In the genomic region with DNA sequence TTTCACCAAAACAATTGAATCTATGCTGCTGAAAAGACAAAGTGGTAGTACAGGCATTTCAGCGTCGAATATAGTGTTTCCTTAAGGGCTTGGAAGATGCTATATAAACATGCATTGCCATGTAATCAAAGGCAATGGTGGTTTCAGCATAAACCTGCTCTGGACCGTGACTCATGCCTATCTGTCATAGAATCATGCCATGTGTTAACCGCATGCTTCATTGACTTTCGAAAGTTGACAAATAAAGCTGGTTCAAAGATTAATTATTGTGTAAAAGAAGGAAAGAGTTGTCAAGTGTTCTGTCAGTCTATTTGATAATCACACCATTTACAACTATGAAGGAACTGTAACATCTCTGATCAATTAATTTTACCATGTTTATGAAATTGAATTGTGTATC, we compare ENCODE assay signal across 24 cellular contexts.
DNase-seq lines count a peak whose midpoint lies in the region; FAIRE-seq and TF ChIP-seq lines count a peak whose summit lies in the region.
"Had no signal": no experiment of that assay in that cellular context is flagged by ENCODE, and none has a peak within 500 bp of the region (broad histone marks: within the 10 kb centered on the region; RNA-seq: fewer than 3 reads in every experiment).

No MANE protein-coding gene starts in this region.

- H3K9me3 Mint-ChIP-seq in MCF 10A (ENCODE audit: unreplicated experiment) = no peaks in the 10 kb centered on the region
- H3K9me3 Mint-ChIP-seq: activated B cell treated with CpG ODN at 0.5 μM for 24 hours; activated CD4-positive, alpha-beta memory T cell treated with anti-CD3 and anti-CD28 coated beads for 36 hours; activated naive CD8-positive, alpha-beta T cell treated with anti-CD3 and anti-CD28 coated beads, Interleukin-2, amount 10 ng/mL, durations not matched to agents 7 days and 5 days; natural killer cell treated with Interleukin-12 subunit alpha and Interleukin-12 subunit beta and Interleukin-15 and Interleukin-18, amount 100 ng/mL, for 72 hours had no signal

- H3K36me3 Mint-ChIP-seq in MCF 10A (ENCODE audit: insufficient read depth, unreplicated experiment) = no peaks in the 10 kb centered on the region
- H3K36me3 Mint-ChIP-seq: activated CD4-positive, alpha-beta memory T cell treated with anti-CD3 and anti-CD28 coated beads for 36 hours; activated naive CD8-positive, alpha-beta T cell treated with anti-CD3 and anti-CD28 coated beads, Interleukin-2, amount 10 ng/mL, durations not matched to agents 7 days and 5 days; mesothelial cell of epicardium; natural killer cell treated with Interleukin-12 subunit alpha and Interleukin-12 subunit beta and Interleukin-15 and Interleukin-18, amount 100 ng/mL, for 72 hours had no signal

- H3K79me2 ChIP-seq in fibroblast of lung (ENCODE audit: control insufficient read depth, insufficient read depth, low read length) = no peaks in the 10 kb centered on the region

- intact Hi-C loops in MCF 10A (cut with micrococcal nuclease) (no loop called here), breast epithelium (cut with DNase I; ENCODE audit: low total_unique reads) (no loop called here), vagina (cut with DNase I) (no loop called here)

- no peak overlapping the region for H3K4me3 ChIP-seq in breast epithelium
- no peak overlapping the region for H3K4me3 ChIP-seq in fibroblast of lung (replicated peaks in 1 of 4; ENCODE audit: control extremely low read depth in 1 of 4, insufficient read depth in 1 of 4, low read depth in 3 of 4, low read length in 4 of 4)
- no peak overlapping the region for H3K4me3 ChIP-seq in vagina
- H3K4me3 ChIP-seq: A549, ovary, right atrium auricular region, upper lobe of left lung had no signal

- POLR2A ChIA-PET in MCF 10A (lab: Yijun Ruan, JAX) = no interaction called here

- no peak overlapping the region for H3K9ac ChIP-seq in fibroblast of lung (ENCODE audit: insufficient read depth, low read length)

- no peaks in the 10 kb centered on the region for H3K36me3 ChIP-seq in breast epithelium
- H3K36me3 ChIP-seq in fibroblast of lung (ENCODE audit: control insufficient read depth, insufficient read depth, low read length) = no peaks in the 10 kb centered on the region
- no peaks in the 10 kb centered on the region for H3K36me3 ChIP-seq in vagina
- H3K36me3 ChIP-seq: BE2C, ovary, right atrium auricular region, upper lobe of left lung had no signal

- peaks cover 55% of the 10 kb centered on the region for H3K27me3 Mint-ChIP-seq in MCF 10A (ENCODE audit: insufficient read depth, unreplicated experiment)
- H3K27me3 Mint-ChIP-seq: activated B cell treated with CpG ODN at 0.5 μM for 24 hours; activated CD4-positive, alpha-beta memory T cell treated with anti-CD3 and anti-CD28 coated beads for 36 hours; activated naive CD8-positive, alpha-beta T cell treated with anti-CD3 and anti-CD28 coated beads, Interleukin-2, amount 10 ng/mL, durations not matched to agents 7 days and 5 days had no signal

- TF ChIP-seq CTCF in MCF 10A (IDR thresholded peaks at IDR 0.05; ENCODE audit: unreplicated experiment) (no peak), breast epithelium (IDR thresholded peaks at IDR 0.05) (no peak), fibroblast of lung (conservative IDR thresholded peaks at IDR 0.05 in 1 of 2, IDR thresholded peaks at IDR 0.05 in 1 of 2; ENCODE audit: low read depth in 1 of 2, low read length in 2 of 2) (no peak), vagina (IDR thresholded peaks at IDR 0.05) (no peak)

- TF ChIP-seq POLR2A in breast epithelium (IDR thresholded peaks at IDR 0.05) (no peak), vagina (IDR thresholded peaks at IDR 0.05) (no peak)

- H3K4me1 ChIP-seq in breast epithelium (no peaks in the 10 kb centered on the region), fibroblast of lung (ENCODE audit: control insufficient read depth, extremely low read depth, insufficient read depth, low read length) (no peaks in the 10 kb centered on the region), vagina (no peaks in the 10 kb centered on the region)
- H3K4me1 ChIP-seq: A549, BE2C, right atrium auricular region had no signal

- H3K9me3 ChIP-seq in breast epithelium (peaks cover 0 to 5% of the 10 kb centered on the region in 2 donors), fibroblast of lung (ENCODE audit: control insufficient read depth, insufficient read depth, low read depth, low read length) (no peaks in the 10 kb centered on the region), vagina (no peaks in the 10 kb centered on the region)
- H3K9me3 ChIP-seq: A549, BE2C, ovary had no signal

- no peaks in the 10 kb centered on the region for H4K20me1 ChIP-seq in fibroblast of lung (ENCODE audit: control insufficient read depth, extremely low read depth, insufficient read depth, low read length)

- DNase-seq in MCF 10A (ENCODE audit: unreplicated experiment) = peak; percentile 66
- no peak for DNase-seq in breast epithelium (ENCODE audit: low spot score in 2 of 2)
- no peak for DNase-seq in RCC 7860 (ENCODE audit: low spot score)
- DNase-seq in fibroblast of lung (ENCODE audit: low read depth in 2 of 2) = peak; percentile 2 to 10
- no peak for DNase-seq in substantia nigra (lab: John Stamatoyannopoulos, UW)
- DNase-seq in A172 (ENCODE audit: low spot score) = no peak
- no peak for DNase-seq in DMS153 treated with DMSO at 0.1 percent for 48 hours (lab: John Stamatoyannopoulos, UW; ENCODE audit: unreplicated experiment)
- DNase-seq in vagina (ENCODE audit: extremely low spot score in 2 of 2) = no peak
- DNase-seq: activated B cell treated with CpG ODN at 0.5 μM for 24 hours; activated CD4-positive, alpha-beta memory T cell treated with anti-CD3 and anti-CD28 coated beads for 36 hours; activated effector memory CD4-positive, alpha-beta T cell treated with Interleukin-2 at 50 U/mL for 16 hours; activated naive CD8-positive, alpha-beta T cell treated with anti-CD3 and anti-CD28 coated beads, Interleukin-2, amount 10 ng/mL, durations not matched to agents 7 days and 5 days; BE2C; effector CD8-positive, alpha-beta T cell; KG1; NCI-H2029; NCI-H345; ovary; T-helper 9 cell; upper lobe of left lung had no signal

- H3K27me3 ChIP-seq in breast epithelium = peaks cover 0 to 15% of the 10 kb centered on the region in 2 donors
- no peaks in the 10 kb centered on the region for H3K27me3 ChIP-seq in fibroblast of lung (ENCODE audit: control insufficient read depth, insufficient read depth, low read length)
- no peaks in the 10 kb centered on the region for H3K27me3 ChIP-seq in vagina
- H3K27me3 ChIP-seq: BE2C, ovary, right atrium auricular region, upper lobe of left lung had no signal

- CTCF ChIA-PET in MCF 10A (lab: Yijun Ruan, JAX) = interaction anchor here (0.6 kb wide), 1 partner anchor 789 kb away, joined by 3 read pairs; no protein-coding TSS in a partner anchor

- H3K4me2 ChIP-seq in fibroblast of lung (ENCODE audit: extremely low read depth, insufficient read depth, low read length) = no peak overlapping the region
- H3K4me2 ChIP-seq: A549 had no signal

- no peak overlapping the region for H2AFZ ChIP-seq in fibroblast of lung (ENCODE audit: low read length)

- BruUV-seq in MCF 10A (replicated peaks; lab: Mats Ljungman, UMichigan) = no TSS peak

- peaks cover 6% of the 10 kb centered on the region for H3K4me1 Mint-ChIP-seq in MCF 10A (ENCODE audit: insufficient read depth, unreplicated experiment)
- H3K4me1 Mint-ChIP-seq: activated B cell treated with CpG ODN at 0.5 μM for 24 hours; activated naive CD8-positive, alpha-beta T cell treated with anti-CD3 and anti-CD28 coated beads, Interleukin-2, amount 10 ng/mL, durations not matched to agents 7 days and 5 days; mesothelial cell of epicardium had no signal

- FAIRE-seq in RCC 7860 (lab: Jason Lieb, UNC) = peak; percentile 32
- FAIRE-seq: A549 had no signal

- no peak overlapping the region for H3K4me3 Mint-ChIP-seq in MCF 10A (ENCODE audit: unreplicated experiment)
- H3K4me3 Mint-ChIP-seq: activated B cell treated with CpG ODN at 0.5 μM for 24 hours; activated CD4-positive, alpha-beta memory T cell treated with anti-CD3 and anti-CD28 coated beads for 36 hours; activated naive CD8-positive, alpha-beta T cell treated with anti-CD3 and anti-CD28 coated beads, Interleukin-2, amount 10 ng/mL, durations not matched to agents 7 days and 5 days; mesothelial cell of epicardium; natural killer cell treated with Interleukin-12 subunit alpha and Interleukin-12 subunit beta and Interleukin-15 and Interleukin-18, amount 100 ng/mL, for 72 hours had no signal

- no peak overlapping the region for H3K27ac ChIP-seq in breast epithelium
- H3K27ac ChIP-seq in fibroblast of lung (ENCODE audit: insufficient read depth, low read length) = no peak overlapping the region
- H3K27ac ChIP-seq in substantia nigra (ENCODE audit: low read depth, low read length, poor library complexity, severe bottlenecking) = no peak overlapping the region
- H3K27ac ChIP-seq in vagina = no peak overlapping the region
- H3K27ac ChIP-seq: A549, ovary, right atrium auricular region, upper lobe of left lung had no signal

- no peak overlapping the region for H3K27ac Mint-ChIP-seq in MCF 10A (ENCODE audit: low read depth, unreplicated experiment)
- H3K27ac Mint-ChIP-seq: activated B cell treated with CpG ODN at 0.5 μM for 24 hours; activated CD4-positive, alpha-beta memory T cell treated with anti-CD3 and anti-CD28 coated beads for 36 hours; activated naive CD8-positive, alpha-beta T cell treated with anti-CD3 and anti-CD28 coated beads, Interleukin-2, amount 10 ng/mL, durations not matched to agents 7 days and 5 days; mesothelial cell of epicardium; natural killer cell treated with Interleukin-12 subunit alpha and Interleukin-12 subunit beta and Interleukin-15 and Interleukin-18, amount 100 ng/mL, for 72 hours had no signal

Comparison
In these comparisons a context has a peak if more than half of its experiments do, and no peak if none do; other contexts are left out.
1. DNase-seq: peak in MCF 10A (single experiment) and fibroblast of lung (2 of 2); none in breast epithelium (0 of 2), RCC 7860 (single experiment), substantia nigra (0 of 49), A172 (single experiment), DMS153 treated with DMSO at 0.1 percent for 48 hours (single experiment) and vagina (0 of 2).